25 cellular contexts compared by ENCODE assay signal in genomic region chr11:68539370-68539769, GRCh38.
DNase-seq lines count a peak whose midpoint lies in the region; TF ChIP-seq lines count a peak whose summit lies in the region.
"Had no signal": no experiment of that assay in that cellular context is flagged by ENCODE, and none has a peak within 500 bp of the region (broad histone marks: within the 10 kb centered on the region; RNA-seq: fewer than 3 reads in every experiment).

No MANE protein-coding gene starts in this region.

- H3K23ac ChIP-seq in H9 (ENCODE audit: insufficient read length, low read depth, low read length), result no peak overlapping the region

- H3K9me3 ChIP-seq in H9 (ENCODE audit: control insufficient read depth, low read depth, low read length) (no peaks in the 10 kb centered on the region), hepatocyte (ENCODE audit: low read depth) (no peaks in the 10 kb centered on the region)
- H3K9me3 ChIP-seq: sigmoid colon, suprapubic skin had no signal

- intact Hi-C loops in activated CD4-positive, alpha-beta memory T cell treated with anti-CD3 and anti-CD28 coated beads for 36 hours (cut with micrococcal nuclease), result no loop called here

- H3K14ac ChIP-seq in H9 (ENCODE audit: insufficient read depth, low read length), result no peak overlapping the region

- no peak overlapping the region for H4K91ac ChIP-seq in H9 (ENCODE audit: insufficient read length, low read depth, low read length)

- H2AK5ac ChIP-seq in H9 (ENCODE audit: insufficient read length, low read length), result no peak overlapping the region

- H3K4me1 Mint-ChIP-seq in activated CD4-positive, alpha-beta memory T cell treated with anti-CD3 and anti-CD28 coated beads for 36 hours (ENCODE audit: low read depth), result peaks cover 59% of the 10 kb centered on the region
- H3K4me1 Mint-ChIP-seq in activated CD4-positive, alpha-beta memory T cell treated with anti-CD3 and anti-CD28 coated beads, Interleukin-2, amount 10 ng/mL, durations not matched to agents 7 days and 5 days, result peaks cover 35% of the 10 kb centered on the region
- H3K4me1 Mint-ChIP-seq in H9 (peaks cover 63 to 65% of the 10 kb centered on the region in 2 experiments), nephron progenitor cell (peaks cover 42% of the 10 kb centered on the region)
- peaks cover 46% of the 10 kb centered on the region for H3K4me1 Mint-ChIP-seq in activated naive CD8-positive, alpha-beta T cell treated with anti-CD3 and anti-CD28 coated beads for 36 hours

- no peaks in the 10 kb centered on the region for H3K23me2 ChIP-seq in H9 (ENCODE audit: insufficient read length, low read depth, low read length, poor library complexity, severe bottlenecking)

- no peak overlapping the region for H3K27ac ChIP-seq in H9 (ENCODE audit: insufficient read length, low read depth, low read length)
- no peak overlapping the region for H3K27ac ChIP-seq in RWPE1
- no peak overlapping the region for H3K27ac ChIP-seq in hepatocyte
- H3K27ac ChIP-seq: cardiac muscle cell, sigmoid colon, suprapubic skin had no signal

- POLR2A ChIA-PET in activated CD4-positive, alpha-beta memory T cell treated with anti-CD3 and anti-CD28 coated beads for 36 hours (lab: Charles Lee), result no interaction called here
- POLR2A ChIA-PET in activated CD4-positive, alpha-beta memory T cell treated with anti-CD3 and anti-CD28 coated beads, Interleukin-2, amount 10 ng/mL, durations not matched to agents 7 days and 5 days (lab: Charles Lee), result no interaction called here
- POLR2A ChIA-PET in RWPE1 (lab: Yijun Ruan, JAX; ENCODE audit: low non-redundant PET), result no interaction called here

- peak overlapping the region; percentile 47 for H3K4me2 ChIP-seq in H9 (ENCODE audit: insufficient read depth, insufficient read length, low read length)
- H3K4me2 ChIP-seq in hepatocyte, result no peak overlapping the region

- H3K79me2 ChIP-seq in H9 (ENCODE audit: insufficient read depth, low read length) (peaks cover 5% of the 10 kb centered on the region; the same call in 1 of the 2 replicates), hepatocyte (peaks cover 94% of the 10 kb centered on the region)

- DNase-seq in activated CD4-positive, alpha-beta memory T cell treated with anti-CD3 and anti-CD28 coated beads for 36 hours, result no peak
- no peak for DNase-seq in activated CD4-positive, alpha-beta memory T cell treated with anti-CD3 and anti-CD28 coated beads, Interleukin-2, amount 10 ng/mL, durations not matched to agents 7 days and 5 days
- DNase-seq in H9, result no peak
- no peak for DNase-seq in activated naive CD8-positive, alpha-beta T cell treated with anti-CD3 and anti-CD28 coated beads for 36 hours
- DNase-seq in nephron progenitor cell, result no peak
- DNase-seq in RWPE1 (ENCODE audit: low spot score), result no peak
- no peak for DNase-seq in hepatocyte (ENCODE audit: low spot score)
- DNase-seq in NCI-H2227 treated with DMSO at 0.1 percent for 48 hours (lab: John Stamatoyannopoulos, UW), result no peak
- DNase-seq: activated CD4-positive, alpha-beta T cell treated with anti-CD3 and anti-CD28 coated beads for 1 hour; activated gamma-delta T cell; AML-193; anterior cingulate cortex; dermis blood vessel endothelial cell; DMS79; GF-D8; kidney glomerular epithelial cell; NCI-H1105; NCI-H2029 treated with DMSO at 0.1 percent for 48 hours; NCI-H345; NCI-H774; sigmoid colon had no signal

- H3K36me3 Mint-ChIP-seq in activated CD4-positive, alpha-beta memory T cell treated with anti-CD3 and anti-CD28 coated beads for 36 hours, result peaks cover 56% of the 10 kb centered on the region
- peaks cover 72% of the 10 kb centered on the region for H3K36me3 Mint-ChIP-seq in activated CD4-positive, alpha-beta memory T cell treated with anti-CD3 and anti-CD28 coated beads, Interleukin-2, amount 10 ng/mL, durations not matched to agents 7 days and 5 days (ENCODE audit: low read depth)
- peaks cover 35 to 64% (median 54%) of the 10 kb centered on the region in 3 experiments; a peak in 6 of 7 replicates for H3K36me3 Mint-ChIP-seq in H9 (ENCODE audit: insufficient read depth in 1 of 3, low read depth in 3 of 3)
- H3K36me3 Mint-ChIP-seq in activated naive CD8-positive, alpha-beta T cell treated with anti-CD3 and anti-CD28 coated beads for 36 hours, result peaks cover 56% of the 10 kb centered on the region
- H3K36me3 Mint-ChIP-seq in nephron progenitor cell (ENCODE audit: low read depth), result peaks cover 67% of the 10 kb centered on the region

- no peak overlapping the region for H3K4me3 Mint-ChIP-seq in activated CD4-positive, alpha-beta memory T cell treated with anti-CD3 and anti-CD28 coated beads for 36 hours
- no peak overlapping the region for H3K4me3 Mint-ChIP-seq in activated CD4-positive, alpha-beta memory T cell treated with anti-CD3 and anti-CD28 coated beads, Interleukin-2, amount 10 ng/mL, durations not matched to agents 7 days and 5 days
- peak overlapping the region in 1 of 2 experiments; percentile 33; a peak in 2 of 5 replicates for H3K4me3 Mint-ChIP-seq in H9
- no peak overlapping the region for H3K4me3 Mint-ChIP-seq in activated naive CD8-positive, alpha-beta T cell treated with anti-CD3 and anti-CD28 coated beads for 36 hours
- H3K4me3 Mint-ChIP-seq in nephron progenitor cell, result no peak overlapping the region

- no peak overlapping the region for H3K56ac ChIP-seq in H9 (ENCODE audit: insufficient read length, low read depth, low read length)

- no peaks in the 10 kb centered on the region for H3K9me3 Mint-ChIP-seq in activated CD4-positive, alpha-beta memory T cell treated with anti-CD3 and anti-CD28 coated beads for 36 hours
- H3K9me3 Mint-ChIP-seq in activated CD4-positive, alpha-beta memory T cell treated with anti-CD3 and anti-CD28 coated beads, Interleukin-2, amount 10 ng/mL, durations not matched to agents 7 days and 5 days, result no peaks in the 10 kb centered on the region
- H3K9me3 Mint-ChIP-seq in H9 (peaks cover 0 to 4% of the 10 kb centered on the region in 2 experiments; a peak in 1 of 5 replicates), nephron progenitor cell (no peaks in the 10 kb centered on the region)
- H3K9me3 Mint-ChIP-seq in activated naive CD8-positive, alpha-beta T cell treated with anti-CD3 and anti-CD28 coated beads for 36 hours, result no peaks in the 10 kb centered on the region

- no peak overlapping the region for H3T11ph ChIP-seq in H9 (ENCODE audit: low read length)

- H3K27ac Mint-ChIP-seq in activated CD4-positive, alpha-beta memory T cell treated with anti-CD3 and anti-CD28 coated beads for 36 hours, result peak overlapping the region; percentile 44
- no peak overlapping the region for H3K27ac Mint-ChIP-seq in activated CD4-positive, alpha-beta memory T cell treated with anti-CD3 and anti-CD28 coated beads, Interleukin-2, amount 10 ng/mL, durations not matched to agents 7 days and 5 days
- H3K27ac Mint-ChIP-seq in H9, result peak overlapping the region in 1 of 3 experiments; percentile 44; a peak in 3 of 7 replicates
- peak overlapping the region; percentile 36 for H3K27ac Mint-ChIP-seq in activated naive CD8-positive, alpha-beta T cell treated with anti-CD3 and anti-CD28 coated beads for 36 hours
- H3K27ac Mint-ChIP-seq in nephron progenitor cell, result peak overlapping the region; percentile 57
- H3K27ac Mint-ChIP-seq: progenitor cell of endocrine pancreas had no signal

- CTCF ChIA-PET in activated CD4-positive, alpha-beta memory T cell treated with anti-CD3 and anti-CD28 coated beads for 36 hours (lab: Charles Lee), result interaction anchor here (1.3 kb wide), 1 partner anchor 45 kb away, joined by 4 read pairs; no protein-coding TSS in a partner anchor
- CTCF ChIA-PET in activated CD4-positive, alpha-beta memory T cell treated with anti-CD3 and anti-CD28 coated beads, Interleukin-2, amount 10 ng/mL, durations not matched to agents 7 days and 5 days (lab: Charles Lee), result interaction anchor here (0.6 kb wide), 1 partner anchor 11 kb away, joined by 3 read pairs; no protein-coding TSS in a partner anchor
- CTCF ChIA-PET in RWPE1 (lab: Yijun Ruan, JAX), result no interaction called here

- no peak overlapping the region for H2BK15ac ChIP-seq in H9 (ENCODE audit: low read depth, low read length)

- peaks cover 5% of the 10 kb centered on the region for H3K36me3 ChIP-seq in hepatocyte (replicated peaks; ENCODE audit: insufficient read depth, low read depth)

- no peak overlapping the region for H4K5ac ChIP-seq in H9 (ENCODE audit: insufficient read length, low read depth, low read length)

- no peak overlapping the region for H3K18ac ChIP-seq in H9 (ENCODE audit: insufficient read length, low read depth, low read length)

- H3K27me3 ChIP-seq in H9 (ENCODE audit: insufficient read depth, low read length) (no peaks in the 10 kb centered on the region), hepatocyte (no peaks in the 10 kb centered on the region)
- H3K27me3 ChIP-seq: cardiac muscle cell, sigmoid colon, suprapubic skin had no signal

- no peak overlapping the region for H2BK20ac ChIP-seq in H9 (ENCODE audit: low read depth, low read length, poor library complexity, severe bottlenecking)

- no peak overlapping the region for H3K4me3 ChIP-seq in hepatocyte
- H3K4me3 ChIP-seq: cardiac muscle cell, lung, sigmoid colon, suprapubic skin had no signal

- H4K8ac ChIP-seq in H9 (replicated peaks; ENCODE audit: insufficient read length, low read depth, low read length), result no peak overlapping the region

- TF ChIP-seq CTCF in H9 (conservative IDR thresholded peaks at IDR 0.05) (no peak), nephron progenitor cell (IDR thresholded peaks at IDR 0.05) (no peak), RWPE1 (conservative IDR thresholded peaks at IDR 0.05; ENCODE audit: low read depth) (no peak), hepatocyte (IDR thresholded peaks at IDR 0.05; ENCODE audit: poor library complexity) (no peak)

- no CpG with 5 or more reads among the region's 4 CpGs for WGBS in H9 (ENCODE audit: extremely low coverage, insufficient read length, low lambda C conversion rate)
- 95% methylated on average over 4 of the region's 4 CpGs for WGBS in hepatocyte (ENCODE audit: low lambda C conversion rate, missing lambda C conversion rate)

- no peak overlapping the region for H3K4ac ChIP-seq in H9 (ENCODE audit: low read depth, low read length)

- no peak overlapping the region for H2AFZ ChIP-seq in H9 (ENCODE audit: low read length)
- no peak overlapping the region for H2AFZ ChIP-seq in hepatocyte

- no peak overlapping the region for H2BK12ac ChIP-seq in H9 (ENCODE audit: insufficient read length, low read depth, low read length)

- H3K27me3 Mint-ChIP-seq in activated CD4-positive, alpha-beta memory T cell treated with anti-CD3 and anti-CD28 coated beads for 36 hours, result no peaks in the 10 kb centered on the region
- H3K27me3 Mint-ChIP-seq in activated CD4-positive, alpha-beta memory T cell treated with anti-CD3 and anti-CD28 coated beads, Interleukin-2, amount 10 ng/mL, durations not matched to agents 7 days and 5 days, result no peaks in the 10 kb centered on the region
- H3K27me3 Mint-ChIP-seq in H9 (ENCODE audit: low read depth) (no peaks in the 10 kb centered on the region), nephron progenitor cell (ENCODE audit: low read depth, poor library complexity) (no peaks in the 10 kb centered on the region)
- no peaks in the 10 kb centered on the region for H3K27me3 Mint-ChIP-seq in activated naive CD8-positive, alpha-beta T cell treated with anti-CD3 and anti-CD28 coated beads for 36 hours
- H3K27me3 Mint-ChIP-seq: progenitor cell of endocrine pancreas had no signal

- H4K20me1 ChIP-seq in H9 (ENCODE audit: control insufficient read depth, insufficient read depth, insufficient read length) (no peaks in the 10 kb centered on the region), hepatocyte (ENCODE audit: insufficient read depth, poor library complexity, severe bottlenecking) (peaks cover 44% of the 10 kb centered on the region)

- H2BK120ac ChIP-seq in H9 (ENCODE audit: low read depth, low read length, poor library complexity, severe bottlenecking), result no peak overlapping the region

- peaks cover 15% of the 10 kb centered on the region for H3K79me1 ChIP-seq in H9 (ENCODE audit: insufficient read depth, low read depth, low read length, poor library complexity, severe bottlenecking)

- H3K4me1 ChIP-seq in H9 (ENCODE audit: insufficient read depth, low read length) (peaks cover 20% of the 10 kb centered on the region), hepatocyte (ENCODE audit: insufficient read depth) (peaks cover 13% of the 10 kb centered on the region)

- H3K9ac ChIP-seq in H9 (ENCODE audit: extremely low read depth, insufficient read length, low read length), result no peak overlapping the region

- H2BK5ac ChIP-seq in H9 (ENCODE audit: insufficient read length, low read length), result no peak overlapping the region

- no peaks in the 10 kb centered on the region for H3K9me2 ChIP-seq in hepatocyte (replicated peaks; ENCODE audit: insufficient read depth)
